In genomic region chr12:97568336-97569180, GRCh38 we compare ENCODE assay signal across 15 cellular contexts.
DNase-seq lines count a peak whose midpoint lies in the region; ATAC-seq and FAIRE-seq lines count a peak whose summit lies in the region.
"Had no signal": no experiment of that assay in that cellular context is flagged by ENCODE, and none has a peak within 500 bp of the region (broad histone marks: within the 10 kb centered on the region; RNA-seq: fewer than 3 reads in every experiment).

No MANE protein-coding gene starts in this region.

- H3K27ac ChIP-seq in HUES48 (ENCODE audit: low read depth, low read length), result peak overlapping the region; percentile 71

- 0 out of 2 replicates have a peak, but pooled peaks cover 4% of the 10 kb centered on the region for H3K4me1 ChIP-seq in HUES48 (ENCODE audit: control insufficient read depth, insufficient read depth, low read length)

- DNase-seq in SHP77 (lab: John Stamatoyannopoulos, UW) (peak; percentile 28 to 41), renal cortical epithelial cell (ENCODE audit: low read depth) (peak; percentile 91), cerebellar nuclear complex (lab: John Stamatoyannopoulos, UW) (no peak), hepatic stellate cell (ENCODE audit: low spot score) (no peak)
- DNase-seq: activated CD4-positive, CD25-positive, alpha-beta regulatory T cell; activated CD8-positive, alpha-beta memory T cell treated with anti-CD3 and anti-CD28 coated beads, Interleukin-2, amount 50 U/mL, for 48 hours; CD4-positive, alpha-beta memory T cell; naive thymus-derived CD8-positive, alpha-beta T cell; NCI-H1048; NCI-H526; right cardiac atrium had no signal

- ATAC-seq in GM18502 (IDR thresholded peaks at IDR 0.05; ENCODE audit: poor library complexity, unreplicated experiment), result no peak
- ATAC-seq: naive thymus-derived CD8-positive, alpha-beta T cell; right cardiac atrium had no signal

- H3K9me3 ChIP-seq in HUES48 (ENCODE audit: control insufficient read depth, insufficient read depth, low read length), result no peaks in the 10 kb centered on the region

- no peak overlapping the region for H3K4me3 ChIP-seq in HUES48 (ENCODE audit: low read depth, low read length)

- no peak overlapping the region for H3K9ac ChIP-seq in HUES48 (ENCODE audit: low read depth, low read length)

- peaks cover 22% of the 10 kb centered on the region for H3K36me3 ChIP-seq in HUES48 (ENCODE audit: control insufficient read depth, insufficient read depth, low read length)

- H3K27me3 ChIP-seq in HUES48 (ENCODE audit: control insufficient read depth, insufficient read depth, low read length), result no peaks in the 10 kb centered on the region

- FAIRE-seq in islet of Langerhans (lab: Jason Lieb, UNC), result peak; percentile 71
- FAIRE-seq: colon had no signal

Comparison
In these comparisons a context has a peak if more than half of its experiments do, and no peak if none do; other contexts are left out.
1. DNase-seq: peak in SHP77 (2 of 2) and renal cortical epithelial cell (single experiment); none in cerebellar nuclear complex (0 of 2) and hepatic stellate cell (single experiment).